8 cellular contexts compared by ENCODE assay signal in the genomic region with DNA sequence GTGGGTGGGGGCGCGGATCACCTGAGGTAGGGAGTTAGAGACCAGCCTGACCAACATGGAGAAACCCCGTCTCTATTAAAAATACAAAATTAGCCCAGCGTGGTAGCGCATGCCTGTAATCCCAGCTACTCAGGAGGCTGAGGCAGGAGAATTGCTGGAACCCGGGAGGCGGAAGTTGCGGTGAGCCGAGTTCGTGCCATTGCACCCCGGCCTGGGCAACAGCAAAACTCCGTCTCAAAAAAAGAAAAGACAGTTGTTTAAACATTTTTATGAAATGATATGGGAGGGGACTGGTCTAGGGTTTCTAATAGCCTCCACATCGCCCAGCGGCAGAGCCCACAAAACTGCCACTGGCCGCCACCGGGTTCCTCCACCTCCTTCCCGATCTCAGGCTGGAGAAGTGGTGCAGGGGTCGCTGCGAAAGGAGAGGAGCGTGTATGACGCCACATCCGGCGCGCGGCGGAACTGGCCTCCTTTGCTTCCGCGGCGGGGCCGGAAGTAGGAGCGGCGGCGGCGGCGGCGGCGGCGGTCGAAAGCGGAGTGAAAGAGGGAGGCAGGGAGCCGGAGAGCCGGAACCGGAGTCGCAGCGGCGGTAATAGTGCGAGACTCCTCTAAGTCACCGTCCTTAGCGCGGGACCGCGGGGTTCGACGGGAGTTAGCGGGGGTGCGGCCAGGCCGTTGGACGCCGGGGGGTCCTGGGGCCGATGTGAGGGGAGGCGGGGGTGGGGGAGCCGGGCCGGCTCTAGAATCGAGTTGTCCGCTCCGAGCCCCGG. TPM values are rescaled to one million over a fixed set of nuclear protein-coding genes. Genes with fewer than 3 reads are reported as not detected.
DNase-seq lines count a peak whose midpoint lies in the region; ATAC-seq, FAIRE-seq and TF ChIP-seq lines count a peak whose summit lies in the region.

A gene (plus strand): TSS at position 492 of the 773 bp plus-strand sequence. CDS start 384 bp downstream, outside the sequence.

- H3K23ac ChIP-seq in H1 (ENCODE audit: insufficient read length): no peak within 1 kb of the TSS
- peak within 1 kb of the TSS; percentile 24 for H3K23ac ChIP-seq in mesendoderm (ENCODE audit: low read length)

- CTCF ChIA-PET in H1 (lab: Charles Lee; ENCODE audit: partially characterized antibody): interaction anchor here (0.6 to 2.1 kb wide), 7 partner anchors 9 to 36 kb away, joined by 4 to 21 read pairs (median 5); a partner anchor contains a TSS

- no peak within 1 kb of the TSS for H2AFZ ChIP-seq in H1 (ENCODE audit: low read length)

- peak within 1 kb of the TSS; percentile 87 for H3K18ac ChIP-seq in H1 (ENCODE audit: extremely low read depth, low read length)
- H3K18ac ChIP-seq in mesendoderm (ENCODE audit: low read length): peak within 1 kb of the TSS; percentile 75

- H3K23me2 ChIP-seq in H1 (ENCODE audit: low read depth, low read length): peaks cover 7% of the 10 kb centered on the region; the same call in 1 of the 2 replicates

- no peaks in the 10 kb centered on the region for H3K9me3 ChIP-seq in H1 (ENCODE audit: insufficient read depth in 2 of 2, low read depth in 1 of 2, low read length in 1 of 2)

- H3K27me3 ChIP-seq in H1 (replicated peaks in 1 of 4; ENCODE audit: control insufficient read depth in 3 of 4, extremely low read depth in 1 of 4, insufficient read depth in 3 of 4, low read length in 3 of 4): no peaks in the 10 kb centered on the region
- no peaks in the 10 kb centered on the region for H3K27me3 ChIP-seq in mesendoderm (ENCODE audit: insufficient read depth, low read length, poor library complexity)

- peak within 1 kb of the TSS; percentile 84 for H4K5ac ChIP-seq in H1 (ENCODE audit: insufficient read length, low read depth, low read length)
- no peak within 1 kb of the TSS for H4K5ac ChIP-seq in mesendoderm (ENCODE audit: low read length)

- H3K4me1 ChIP-seq in H1 (replicated peaks in 1 of 4; ENCODE audit: control insufficient read depth in 3 of 4, insufficient read depth in 4 of 4, low read length in 3 of 4) (peaks cover 0 to 7% (median 1%) of the 10 kb centered on the region in 4 experiments; a peak in 2 of 7 replicates), mesendoderm (ENCODE audit: control insufficient read depth, low read depth, low read length) (peaks cover 2% of the 10 kb centered on the region)

- no peak within 1 kb of the TSS for H2AK5ac ChIP-seq in H1 (ENCODE audit: low read depth, low read length)
- peak within 1 kb of the TSS; percentile 65 for H2AK5ac ChIP-seq in mesendoderm (ENCODE audit: low read length)

- H3K56ac ChIP-seq in H1 (replicated peaks; ENCODE audit: insufficient read length, low read depth, low read length) (peak within 1 kb of the TSS; percentile 82), mesendoderm (ENCODE audit: low read length) (peak within 1 kb of the TSS; percentile 99)

- ATAC-seq in GM19351 (IDR thresholded peaks at IDR 0.05; ENCODE audit: unreplicated experiment): peak; percentile 90

- peak within 1 kb of the TSS; percentile 71 for H4K8ac ChIP-seq in H1 (ENCODE audit: extremely low read depth, insufficient read depth, low read length)
- H4K8ac ChIP-seq in mesendoderm (ENCODE audit: low read depth, low read length): no peak within 1 kb of the TSS

- H3K9ac ChIP-seq in H1 (replicated peaks in 1 of 4; ENCODE audit: extremely low read depth in 1 of 4, low read depth in 3 of 4, low read length in 3 of 4): peak within 1 kb of the TSS; percentile 79 to 85 (median 80)
- peak within 1 kb of the TSS; percentile 98 for H3K9ac ChIP-seq in mesendoderm (ENCODE audit: low read length)

- TF ChIP-seq POLR2A in H1 (IDR thresholded peaks at IDR 0.05; ENCODE audit: control extremely low read depth in 1 of 2, low read depth in 2 of 2, low read length in 2 of 2): peak in 1 of 2 experiments; percentile 84; a peak in 2 of 3 replicates

- POLR2A ChIA-PET in H1 (lab: Charles Lee; ENCODE audit: partially characterized antibody): interaction anchor here (0.6 to 21.2 kb wide), 6 partner anchors 7 to 400 kb away, joined by 3 to 353 read pairs (median 4); a partner anchor contains a TSS

- no peak within 1 kb of the TSS for H2BK20ac ChIP-seq in H1 (ENCODE audit: low read length)

- H2BK5ac ChIP-seq in H1 (ENCODE audit: low read depth, low read length): peak within 1 kb of the TSS; percentile 66; the same call in 1 of the 2 replicates
- no peak within 1 kb of the TSS for H2BK5ac ChIP-seq in mesendoderm (ENCODE audit: low read length)

- TF ChIP-seq EP300 in H1 (IDR thresholded peaks at IDR 0.05; ENCODE audit: borderline replicate concordance in 1 of 2, low read depth in 2 of 2, low read length in 2 of 2): peak in 1 of 2 experiments; percentile 88; a peak in 2 of 3 replicates

- H2BK12ac ChIP-seq in H1 (ENCODE audit: low read depth, low read length): no peak within 1 kb of the TSS; the same call in 1 of the 2 replicates

- H2BK120ac ChIP-seq in H1 (replicated peaks; ENCODE audit: low read depth, low read length) (no peak within 1 kb of the TSS), mesendoderm (ENCODE audit: low read depth, low read length) (no peak within 1 kb of the TSS)

- DNase-seq in AML-193 (lab: John Stamatoyannopoulos, UW) (peak; percentile 71 to 74), HT-29 (ENCODE audit: low spot score) (peak; percentile 92), NOMO-1 treated with dmso at 0.1 percent for 144 hours (lab: John Stamatoyannopoulos, UW; ENCODE audit: unreplicated experiment) (peak; percentile 90), H1 (ENCODE audit: low read depth in 1 of 2, low spot score in 2 of 2) (peak in 1 of 2 experiments; percentile 92), mesendoderm (peak; percentile 94)
- DNase-seq in activated CD8-positive, alpha-beta memory T cell treated with anti-CD3 and anti-CD28 coated beads for 48 hours (ENCODE audit: low read depth in 2 of 3, low spot score in 2 of 3): peak; percentile 77 to 90 (median 79)
- peak; percentile 81 for DNase-seq in stimulated activated CD8-positive, alpha-beta memory T cell treated with anti-CD3 and anti-CD28 coated beads, Interleukin-12 subunit alpha, Interleukin-12 subunit beta, amount 100 ng/mL, for 4 hours (ENCODE audit: low read depth)

- H3K4me2 ChIP-seq in H1 (ENCODE audit: insufficient read depth in 1 of 2, low read depth in 2 of 2, low read length in 2 of 2) (peak within 1 kb of the TSS; percentile 82 to 89), mesendoderm (ENCODE audit: low read length) (peak within 1 kb of the TSS; percentile 97)

- H3K4ac ChIP-seq in H1 (replicated peaks; ENCODE audit: insufficient read length, low read depth, low read length) (peak within 1 kb of the TSS; percentile 53), mesendoderm (ENCODE audit: low read depth, low read length) (peak within 1 kb of the TSS; percentile 64)

- H4K20me1 ChIP-seq in H1 (replicated peaks in 1 of 2; ENCODE audit: control insufficient read depth in 1 of 2, insufficient read depth in 2 of 2, low read length in 2 of 2): peaks cover 12 to 24% of the 10 kb centered on the region in 2 experiments

- peaks cover 8 to 39% (median 19%) of the 10 kb centered on the region in 4 experiments; a peak in 6 of 8 replicates for H3K36me3 ChIP-seq in H1 (ENCODE audit: control insufficient read depth in 2 of 4, insufficient read depth in 4 of 4, low read length in 3 of 4)
- H3K36me3 ChIP-seq in mesendoderm (ENCODE audit: control insufficient read depth, insufficient read depth, low read length): peaks cover 10% of the 10 kb centered on the region

- H3K79me2 ChIP-seq in H1 (ENCODE audit: control insufficient read depth in 1 of 2, insufficient read depth in 2 of 2, low read length in 2 of 2) (peaks cover 11 to 32% of the 10 kb centered on the region in 2 experiments), mesendoderm (ENCODE audit: control insufficient read depth, insufficient read depth, low read length) (peaks cover 31% of the 10 kb centered on the region)

- no peak within 1 kb of the TSS for H3K14ac ChIP-seq in H1 (ENCODE audit: insufficient read length)

- H4K91ac ChIP-seq in H1 (replicated peaks; ENCODE audit: insufficient read length, low read length): no peak within 1 kb of the TSS

- WGBS in H1 (ENCODE audit: extremely low coverage in 1 of 2, insufficient coverage in 1 of 2, insufficient read length in 1 of 2, insufficient replicate concordance in 2 of 2, low coverage in 1 of 2, low lambda C conversion rate in 2 of 2, missing lambda C conversion rate in 1 of 2), 2 experiments: 15% methylated on average over 35 of the region's 67 CpGs; no CpG with 5 or more reads in 1 of the 2 experiments
- WGBS in mesendoderm (ENCODE audit: extremely low coverage, insufficient coverage, low lambda C conversion rate): no CpG with 5 or more reads among the region's 67 CpGs

- peak within 1 kb of the TSS; percentile 41 for H3K27ac ChIP-seq in H1 (ENCODE audit: low read depth, low read length)
- H3K27ac ChIP-seq in mesendoderm (ENCODE audit: low read depth, low read length): peak within 1 kb of the TSS; percentile 42

- H3K4me3 ChIP-seq in H1 (ENCODE audit: extremely low read depth in 1 of 4, insufficient read depth in 2 of 4, low read depth in 3 of 4, low read length in 4 of 4): peak within 1 kb of the TSS; percentile 85 to 95 (median 90)
- H3K4me3 ChIP-seq in mesendoderm (ENCODE audit: low read length): peak within 1 kb of the TSS; percentile 97

- H2BK15ac ChIP-seq in H1 (ENCODE audit: low read length): no peak within 1 kb of the TSS
- no peak within 1 kb of the TSS for H2BK15ac ChIP-seq in mesendoderm (replicated peaks; ENCODE audit: low read depth)

- H3K79me1 ChIP-seq in H1 (ENCODE audit: low read depth, low read length) (peaks cover 12% of the 10 kb centered on the region), mesendoderm (ENCODE audit: low read length) (peaks cover 26% of the 10 kb centered on the region)

- 0 out of 4 replicates have a peak, but pooled peaks of 1 of the 3 experiments have one; percentile 1 for TF ChIP-seq CTCF in H1 (IDR thresholded peaks at IDR 0.05; ENCODE audit: control extremely low read depth in 1 of 3, insufficient read depth in 1 of 3, low read depth in 1 of 3, low read length in 3 of 3)

- no peak for TF ChIP-seq RAD21 in H1 (IDR thresholded peaks at IDR 0.05 in 1 of 2, conservative IDR thresholded peaks at IDR 0.05 in 1 of 2; ENCODE audit: low read depth in 2 of 2, low read length in 2 of 2)

- FAIRE-seq in H1 (lab: Jason Lieb, UNC): no peak

TF ChIP-seq in H1, 55 proteins besides CTCF, POLR2A, EP300 and RAD21 (continues in another document):
- TF ChIP-seq POLR2AphosphoS5 (IDR thresholded peaks at IDR 0.05; ENCODE audit: low read depth, low read length) (peak; percentile 84), TBP (IDR thresholded peaks at IDR 0.05; ENCODE audit: low read depth, low read length) (peak; percentile 67)

RNA-seq across cellular contexts. Expression of the gene that starts here (rescaled TPM):
- total RNA-seq in HT-29 (2014; rRNA removed; shearing (Covaris generic)): 215 and 226 TPM in 2 replicates
- total RNA-seq in H1 (2021; fragmentation: NEBNext Ultra II Directional; extraction: Animal tissue kit (Norgen Biotek cat#: 25700)): 148 TPM in 2 replicates
- polyA plus RNA-seq in H1 (2011; rRNA removed): 298 and 355 TPM in 2 replicates
- polyA plus RNA-seq in H1 (2011; cell fraction: cytosol; rRNA removed): 266 TPM
- polyA plus RNA-seq in H1 (2011; cell fraction: nucleus; rRNA removed): 241 TPM
- polyA plus RNA-seq in H1 (2012, experiment 1 of 2): 134 to 209 TPM (median 190 TPM) in 4 replicates
- 229 TPM for polyA plus RNA-seq in H1 (2012, experiment 2 of 2)
- polyA plus RNA-seq in H1 (2013, experiment 1 of 2): 96.9 TPM
- 101 TPM for polyA plus RNA-seq in H1 (2013, experiment 2 of 2)
- polyA minus RNA-seq in H1 (2011; rRNA and poly(A)+ RNA removed): 329 and 355 TPM in 2 replicates
- 125 TPM for polyA minus RNA-seq in H1 (2011; cell fraction: cytosol; rRNA and poly(A)+ RNA removed)
- 62.4 TPM for polyA minus RNA-seq in H1 (2011; cell fraction: nucleus; rRNA and poly(A)+ RNA removed)
- 94.2 TPM for polyA plus RNA-seq in mesendoderm (2013, experiment 1 of 2)
- polyA plus RNA-seq in mesendoderm (2013, experiment 2 of 2): 93.5 TPM
